In genomic region chr1:180937624-180938225, GRCh38 we compare ENCODE assay signal across 16 cellular contexts. TPM values are rescaled to one million over a fixed set of nuclear protein-coding genes. Genes with fewer than 3 reads are reported as not detected.
DNase-seq lines count a peak whose midpoint lies in the region; ATAC-seq and TF ChIP-seq lines count a peak whose summit lies in the region.
"Had no signal": no experiment of that assay in that cellular context is flagged by ENCODE, and none has a peak within 500 bp of the region (broad histone marks: within the 10 kb centered on the region; RNA-seq: fewer than 3 reads in every experiment).

No MANE protein-coding gene starts in this region.

- H3K4me3 ChIP-seq in colonic mucosa: no peak overlapping the region
- H3K4me3 ChIP-seq: GM23248 had no signal

- H3K27ac ChIP-seq in temporal lobe (ENCODE audit: low read depth, low read length): peak overlapping the region; percentile 69
- H3K27ac ChIP-seq in colonic mucosa: no peak overlapping the region
- H3K27ac ChIP-seq: GM23248 had no signal

- ATAC-seq in activated naive CD8-positive, alpha-beta T cell treated with anti-CD3 and anti-CD28 coated beads, Interleukin-2, amount 10 ng/mL, durations not matched to agents 7 days and 5 days (ENCODE audit: low read depth): peak; percentile 24
- ATAC-seq in activated naive CD8-positive, alpha-beta T cell treated with anti-CD3 and anti-CD28 coated beads, Interleukin-2, amount 50 U/mL, for 24 hours: no peak
- ATAC-seq in HG03378 (IDR thresholded peaks at IDR 0.05; ENCODE audit: unreplicated experiment): no peak
- ATAC-seq in activated T-cell treated with anti-CD3 and anti-CD28 coated beads, Interleukin-2, amount 50 U/mL, for 72 hours (replicated peaks in 1 of 2): no peak

- POLR2A ChIA-PET in activated naive CD8-positive, alpha-beta T cell treated with anti-CD3 and anti-CD28 coated beads, Interleukin-2, amount 10 ng/mL, durations not matched to agents 7 days and 5 days (lab: Charles Lee): no interaction called here

- no peaks in the 10 kb centered on the region for H3K36me3 ChIP-seq in colonic mucosa

- no peak for TF ChIP-seq CTCF in colonic mucosa (IDR thresholded peaks at IDR 0.05)

- H3K9ac ChIP-seq in colonic mucosa (ENCODE audit: low read depth in 2 of 2, low read length in 2 of 2): no peak overlapping the region
- H3K9ac ChIP-seq: GM23248 had no signal

- no peaks in the 10 kb centered on the region for H3K4me1 ChIP-seq in colonic mucosa

- no peaks in the 10 kb centered on the region for H3K9me3 Mint-ChIP-seq in activated naive CD8-positive, alpha-beta T cell treated with anti-CD3 and anti-CD28 coated beads, Interleukin-2, amount 10 ng/mL, durations not matched to agents 7 days and 5 days
- H3K9me3 Mint-ChIP-seq in activated naive CD8-positive, alpha-beta T cell treated with anti-CD3 and anti-CD28 coated beads, Interleukin-2, amount 50 U/mL, for 24 hours: no peaks in the 10 kb centered on the region
- no peaks in the 10 kb centered on the region for H3K9me3 Mint-ChIP-seq in activated T-cell treated with anti-CD3 and anti-CD28 coated beads, Interleukin-2, amount 50 U/mL, for 72 hours

- no peaks in the 10 kb centered on the region for H3K36me3 Mint-ChIP-seq in activated naive CD8-positive, alpha-beta T cell treated with anti-CD3 and anti-CD28 coated beads, Interleukin-2, amount 10 ng/mL, durations not matched to agents 7 days and 5 days
- no peaks in the 10 kb centered on the region for H3K36me3 Mint-ChIP-seq in activated naive CD8-positive, alpha-beta T cell treated with anti-CD3 and anti-CD28 coated beads, Interleukin-2, amount 50 U/mL, for 24 hours (ENCODE audit: low read depth)
- H3K36me3 Mint-ChIP-seq in activated T-cell treated with anti-CD3 and anti-CD28 coated beads, Interleukin-2, amount 50 U/mL, for 72 hours (ENCODE audit: insufficient read depth in 2 of 2): no peaks in the 10 kb centered on the region

- H3K27me3 Mint-ChIP-seq in activated naive CD8-positive, alpha-beta T cell treated with anti-CD3 and anti-CD28 coated beads, Interleukin-2, amount 10 ng/mL, durations not matched to agents 7 days and 5 days: no peaks in the 10 kb centered on the region
- H3K27me3 Mint-ChIP-seq in activated naive CD8-positive, alpha-beta T cell treated with anti-CD3 and anti-CD28 coated beads, Interleukin-2, amount 50 U/mL, for 24 hours: no peaks in the 10 kb centered on the region
- H3K27me3 Mint-ChIP-seq in activated T-cell treated with anti-CD3 and anti-CD28 coated beads, Interleukin-2, amount 50 U/mL, for 72 hours (ENCODE audit: low read depth): no peaks in the 10 kb centered on the region

- H3K9me3 ChIP-seq in colonic mucosa: no peaks in the 10 kb centered on the region

- H3K4me3 Mint-ChIP-seq in activated naive CD8-positive, alpha-beta T cell treated with anti-CD3 and anti-CD28 coated beads, Interleukin-2, amount 10 ng/mL, durations not matched to agents 7 days and 5 days: no peak overlapping the region
- H3K4me3 Mint-ChIP-seq in activated naive CD8-positive, alpha-beta T cell treated with anti-CD3 and anti-CD28 coated beads, Interleukin-2, amount 50 U/mL, for 24 hours: no peak overlapping the region
- no peak overlapping the region for H3K4me3 Mint-ChIP-seq in activated T-cell treated with anti-CD3 and anti-CD28 coated beads, Interleukin-2, amount 50 U/mL, for 72 hours

- no peak overlapping the region for H3K27ac Mint-ChIP-seq in activated naive CD8-positive, alpha-beta T cell treated with anti-CD3 and anti-CD28 coated beads, Interleukin-2, amount 10 ng/mL, durations not matched to agents 7 days and 5 days
- no peak overlapping the region for H3K27ac Mint-ChIP-seq in activated naive CD8-positive, alpha-beta T cell treated with anti-CD3 and anti-CD28 coated beads, Interleukin-2, amount 50 U/mL, for 24 hours
- H3K27ac Mint-ChIP-seq in activated T-cell treated with anti-CD3 and anti-CD28 coated beads, Interleukin-2, amount 50 U/mL, for 72 hours: no peak overlapping the region

- intact Hi-C loops in colonic mucosa (cut with DNase I): no loop called here

- H3K4me1 Mint-ChIP-seq in activated naive CD8-positive, alpha-beta T cell treated with anti-CD3 and anti-CD28 coated beads, Interleukin-2, amount 10 ng/mL, durations not matched to agents 7 days and 5 days: peaks cover 10% of the 10 kb centered on the region
- H3K4me1 Mint-ChIP-seq in activated naive CD8-positive, alpha-beta T cell treated with anti-CD3 and anti-CD28 coated beads, Interleukin-2, amount 50 U/mL, for 24 hours: peaks cover 3% of the 10 kb centered on the region
- H3K4me1 Mint-ChIP-seq in activated T-cell treated with anti-CD3 and anti-CD28 coated beads, Interleukin-2, amount 50 U/mL, for 72 hours (ENCODE audit: low read depth): peaks cover 5% of the 10 kb centered on the region

- no peak for DNase-seq in activated naive CD8-positive, alpha-beta T cell treated with anti-CD3 and anti-CD28 coated beads, Interleukin-2, amount 10 ng/mL, durations not matched to agents 7 days and 5 days
- DNase-seq in activated naive CD8-positive, alpha-beta T cell treated with anti-CD3 and anti-CD28 coated beads, Interleukin-2, amount 50 U/mL, for 24 hours: no peak
- DNase-seq in UCSD-AML1 (lab: John Stamatoyannopoulos, UW; ENCODE audit: unreplicated experiment): peak; percentile 64
- DNase-seq in inferior parietal cortex (ENCODE audit: extremely low spot score): peak; percentile 38
- no peak for DNase-seq in colonic mucosa
- no peak for DNase-seq in activated T-cell treated with anti-CD3 and anti-CD28 coated beads, Interleukin-2, amount 50 U/mL, for 72 hours
- DNase-seq: DMS 273 treated with DMSO at 0.1 percent for 48 hours, GM23248, HCEC 1CT, NCI-H1048, NCI-H1436 treated with DMSO at 0.1 percent for 48 hours, NCI-H2081, NCI-H524 treated with DMSO at 0.1 percent for 48 hours, SIG-M5 had no signal

- H3K27me3 ChIP-seq in colonic mucosa: no peaks in the 10 kb centered on the region

RNA-seq across cellular contexts. Expression of gene KIAA1614, which starts 25.0 kb away (rescaled TPM):
- total RNA-seq in activated naive CD8-positive, alpha-beta T cell treated with anti-CD3 and anti-CD28 coated beads, Interleukin-2, amount 10 ng/mL, durations not matched to agents 7 days and 5 days: under 1 TPM; 0.19 to 0.34 TPM
- total RNA-seq in temporal lobe: 3.0 TPM
- total RNA-seq in colonic mucosa: 1 to 10 TPM in 1 of 2 donors, under 1 TPM in 1; 0.74 to 2.1 TPM
- under 1 TPM; 0.02 to 0.07 TPM for total RNA-seq in activated T-cell treated with anti-CD3 and anti-CD28 coated beads, Interleukin-2, amount 50 U/mL, for 72 hours

Comparison
In these comparisons a context has a peak if more than half of its experiments do, and no peak if none do; other contexts are left out.
1. DNase-seq: peak in UCSD-AML1 (single experiment) and inferior parietal cortex (single experiment); none in activated naive CD8-positive, alpha-beta T cell treated with anti-CD3 and anti-CD28 coated beads, Interleukin-2, amount 10 ng/mL, durations not matched to agents 7 days and 5 days (single experiment), activated naive CD8-positive, alpha-beta T cell treated with anti-CD3 and anti-CD28 coated beads, Interleukin-2, amount 50 U/mL, for 24 hours (single experiment), colonic mucosa (single experiment) and activated T-cell treated with anti-CD3 and anti-CD28 coated beads, Interleukin-2, amount 50 U/mL, for 72 hours (0 of 2).